2 cellular contexts compared by ENCODE assay signal in the genomic region with DNA sequence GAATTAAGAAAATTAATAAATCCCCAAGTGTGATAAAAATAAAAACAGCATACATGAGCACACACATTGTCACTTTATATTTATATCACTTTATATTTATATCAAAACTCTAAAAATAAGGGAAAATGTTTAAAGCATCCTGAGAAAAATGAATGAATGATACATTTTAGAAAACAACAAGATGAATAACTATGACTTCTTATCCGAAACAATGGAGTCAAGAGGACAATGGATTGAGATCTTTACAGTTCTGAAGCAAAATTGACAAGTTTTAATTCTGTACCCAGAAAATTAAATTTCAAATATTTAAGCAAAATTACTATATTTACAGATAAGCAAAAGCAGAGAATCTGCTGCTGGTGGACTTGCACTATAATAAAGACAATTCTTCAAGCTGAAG.
TF ChIP-seq lines count a peak whose summit lies in the region.

No MANE protein-coding gene starts in this region.

TF ChIP-seq in SK-N-SH, 30 proteins besides CTCF, POLR2A, EP300 and RAD21 (continued from another document):
- TF ChIP-seq, protein P1, sequence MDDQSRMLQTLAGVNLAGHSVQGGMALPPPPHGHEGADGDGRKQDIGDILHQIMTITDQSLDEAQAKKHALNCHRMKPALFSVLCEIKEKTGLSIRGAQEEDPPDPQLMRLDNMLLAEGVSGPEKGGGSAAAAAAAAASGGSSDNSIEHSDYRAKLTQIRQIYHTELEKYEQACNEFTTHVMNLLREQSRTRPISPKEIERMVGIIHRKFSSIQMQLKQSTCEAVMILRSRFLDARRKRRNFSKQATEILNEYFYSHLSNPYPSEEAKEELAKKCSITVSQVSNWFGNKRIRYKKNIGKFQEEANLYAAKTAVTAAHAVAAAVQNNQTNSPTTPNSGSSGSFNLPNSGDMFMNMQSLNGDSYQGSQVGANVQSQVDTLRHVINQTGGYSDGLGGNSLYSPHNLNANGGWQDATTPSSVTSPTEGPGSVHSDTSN (IDR thresholded peaks at IDR 0.05) = no peak
- TF ChIP-seq POLR2AphosphoS5 (IDR thresholded peaks at IDR 0.05; ENCODE audit: low read depth, low read length) = no peak
- TF ChIP-seq NFIC (IDR thresholded peaks at IDR 0.05; ENCODE audit: borderline replicate concordance) = no peak
- TF ChIP-seq, protein P2, sequence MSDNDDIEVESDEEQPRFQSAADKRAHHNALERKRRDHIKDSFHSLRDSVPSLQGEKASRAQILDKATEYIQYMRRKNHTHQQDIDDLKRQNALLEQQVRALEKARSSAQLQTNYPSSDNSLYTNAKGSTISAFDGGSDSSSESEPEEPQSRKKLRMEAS (IDR thresholded peaks at IDR 0.05; ENCODE audit: low read depth) = no peak
- no peak for TF ChIP-seq FOXM1 (IDR thresholded peaks at IDR 0.05; ENCODE audit: low read depth)
- TF ChIP-seq MEF2A (IDR thresholded peaks at IDR 0.05; ENCODE audit: borderline replicate concordance, low read depth) = no peak
- no peak for TF ChIP-seq GATA2 (CRISPR knock-in tag; IDR thresholded peaks at IDR 0.05)

TF ChIP-seq in SK-N-SH treated with all-trans-retinoic acid at 6 μM for 48 hours, 23 proteins besides CTCF, POLR2A, EP300 and RAD21 (continued from another document):
- TF ChIP-seq, protein P3, sequence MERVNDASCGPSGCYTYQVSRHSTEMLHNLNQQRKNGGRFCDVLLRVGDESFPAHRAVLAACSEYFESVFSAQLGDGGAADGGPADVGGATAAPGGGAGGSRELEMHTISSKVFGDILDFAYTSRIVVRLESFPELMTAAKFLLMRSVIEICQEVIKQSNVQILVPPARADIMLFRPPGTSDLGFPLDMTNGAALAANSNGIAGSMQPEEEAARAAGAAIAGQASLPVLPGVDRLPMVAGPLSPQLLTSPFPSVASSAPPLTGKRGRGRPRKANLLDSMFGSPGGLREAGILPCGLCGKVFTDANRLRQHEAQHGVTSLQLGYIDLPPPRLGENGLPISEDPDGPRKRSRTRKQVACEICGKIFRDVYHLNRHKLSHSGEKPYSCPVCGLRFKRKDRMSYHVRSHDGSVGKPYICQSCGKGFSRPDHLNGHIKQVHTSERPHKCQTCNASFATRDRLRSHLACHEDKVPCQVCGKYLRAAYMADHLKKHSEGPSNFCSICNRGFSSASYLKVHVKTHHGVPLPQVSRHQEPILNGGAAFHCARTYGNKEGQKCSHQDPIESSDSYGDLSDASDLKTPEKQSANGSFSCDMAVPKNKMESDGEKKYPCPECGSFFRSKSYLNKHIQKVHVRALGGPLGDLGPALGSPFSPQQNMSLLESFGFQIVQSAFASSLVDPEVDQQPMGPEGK (CRISPR knock-in tag; IDR thresholded peaks at IDR 0.05; ENCODE audit: borderline replicate concordance) = no peak
- no peak for TF ChIP-seq CSDC2 (CRISPR knock-in tag; IDR thresholded peaks at IDR 0.05)
- TF ChIP-seq TCF4 (CRISPR knock-in tag; IDR thresholded peaks at IDR 0.05; ENCODE audit: borderline replicate concordance) = no peak
